ENCODE assay signal across 8 cellular contexts in genomic region chr6:43058511-43058910, GRCh38. TPM values are rescaled to one million over a fixed set of nuclear protein-coding genes. Genes with fewer than 3 reads are reported as not detected.
DNase-seq lines count a peak whose midpoint lies in the region; ATAC-seq and TF ChIP-seq lines count a peak whose summit lies in the region.

No MANE protein-coding gene starts in this region.

- dilution Hi-C loops in mammary epithelial cell (cut with HindIII; ENCODE audit: low sequenced_read_pairs), result no loop called here

- peak overlapping the region; percentile 80 for H3K27ac ChIP-seq in mammary epithelial cell (ENCODE audit: insufficient read depth, low read depth, low read length)
- peak overlapping the region; percentile 92 for H3K27ac ChIP-seq in muscle layer of duodenum (ENCODE audit: low read length)

- peak overlapping the region; percentile 93 for H3K9ac ChIP-seq in mammary epithelial cell (ENCODE audit: insufficient read depth, low read length)

- no peaks in the 10 kb centered on the region for H4K20me1 ChIP-seq in mammary epithelial cell (ENCODE audit: insufficient read depth, low read length)

- H3K4me3 ChIP-seq in AG09309 (ENCODE audit: control insufficient read depth, low read depth, low read length) (peak overlapping the region; percentile 94), mammary epithelial cell (replicated peaks in 1 of 3; ENCODE audit: insufficient read depth in 1 of 3, low read depth in 2 of 3, low read length in 3 of 3) (peak overlapping the region; percentile 86 to 95 (median 89)), muscle layer of duodenum (ENCODE audit: low read depth in 1 of 2, low read length in 2 of 2) (peak overlapping the region; percentile 80 to 98)
- H3K4me3 ChIP-seq in Jurkat, Clone E6-1 (ENCODE audit: low read length), result peak overlapping the region; percentile 96

- no peak for DNase-seq in AG09309 (ENCODE audit: low read depth)
- no peak for DNase-seq in Jurkat, Clone E6-1 (ENCODE audit: low read depth, low spot score)
- no peak for DNase-seq in mammary epithelial cell
- no peak for DNase-seq in NCI-H748 (lab: John Stamatoyannopoulos, UW; ENCODE audit: unreplicated experiment)
- no peak for DNase-seq in KBM-7

- H3K4me2 ChIP-seq in mammary epithelial cell (ENCODE audit: insufficient read depth, low read depth, low read length), result peak overlapping the region; percentile 92

- H3K79me2 ChIP-seq in mammary epithelial cell (ENCODE audit: insufficient read depth, low read length), result peaks cover 19% of the 10 kb centered on the region

- H3K36me3 ChIP-seq in mammary epithelial cell (ENCODE audit: insufficient read depth, low read length), result no peaks in the 10 kb centered on the region
- peaks cover 10 to 23% of the 10 kb centered on the region in 2 donors for H3K36me3 ChIP-seq in muscle layer of duodenum (ENCODE audit: control insufficient read depth in 1 of 2, insufficient read depth in 2 of 2, low read length in 2 of 2)

- H3K27me3 ChIP-seq in mammary epithelial cell (ENCODE audit: insufficient read depth, low read length) (no peaks in the 10 kb centered on the region), muscle layer of duodenum (ENCODE audit: low read depth, low read length) (no peaks in the 10 kb centered on the region)

- no peaks in the 10 kb centered on the region for H3K9me3 ChIP-seq in mammary epithelial cell (replicated peaks; ENCODE audit: insufficient read depth, low read length)
- no peaks in the 10 kb centered on the region for H3K9me3 ChIP-seq in muscle layer of duodenum (ENCODE audit: control insufficient read depth in 1 of 2, low read length in 2 of 2)

- no peak overlapping the region for H2AFZ ChIP-seq in mammary epithelial cell (ENCODE audit: low read depth, low read length)

- CTCF ChIA-PET in mammary epithelial cell (lab: Charles Lee; ENCODE audit: low non-redundant PET), result interaction anchor here (0.6 kb wide), 1 partner anchor 57 kb away, joined by 5 read pairs; no protein-coding TSS in a partner anchor

- H3K4me1 ChIP-seq in mammary epithelial cell (ENCODE audit: insufficient read depth, low read length) (peaks cover 24% of the 10 kb centered on the region), muscle layer of duodenum (ENCODE audit: control insufficient read depth in 1 of 2, insufficient read depth in 2 of 2, low read length in 2 of 2) (peaks cover 12 to 33% of the 10 kb centered on the region in 2 donors)

- in situ Hi-C loops in mammary epithelial cell (cut with MboI; ENCODE audit: low sequenced_read_pairs in 2 of 2), result no loop called here
- in situ Hi-C loops in KBM-7 (cut with MboI; ENCODE audit: low pct_unique_long_range_greater_than_20kb, low sequenced_read_pairs), result no loop called here

- WGBS in mammary epithelial cell (ENCODE audit: low coverage, missing lambda C conversion rate), result 73% methylated on average over 1 of the region's 1 CpG

- BruUV-seq in mammary epithelial cell (replicated peaks; lab: Mats Ljungman, UMichigan), result no TSS peak

- TF ChIP-seq CTCF in AG09309 (IDR thresholded peaks at IDR 0.05; ENCODE audit: control insufficient read depth, insufficient read depth, low read depth, low read length, missing control alignments), result no peak
- TF ChIP-seq CTCF in mammary epithelial cell (conservative IDR thresholded peaks at IDR 0.05 in 1 of 2, IDR thresholded peaks at IDR 0.05 in 1 of 2; ENCODE audit: extremely low read depth in 1 of 2, insufficient read depth in 1 of 2, low read depth in 1 of 2, low read length in 2 of 2), result no peak

- intact Hi-C loops in mammary epithelial cell (cut with micrococcal nuclease), result loop anchor here (2.0 kb wide), 2 partner anchors 44 to 158 kb away; partner anchors contain the start of gene KLHDC3

- ATAC-seq in GM21528 (IDR thresholded peaks at IDR 0.05; ENCODE audit: low FRiP score, unreplicated experiment) (no peak), HG02852 (IDR thresholded peaks at IDR 0.05; ENCODE audit: unreplicated experiment) (no peak)

RNA-seq across cellular contexts. Expression of gene MRPL2, which starts 0.7 kb away (rescaled TPM):
- polyA plus RNA-seq in Jurkat, Clone E6-1 (2012; ENCODE audit: insufficient read depth, insufficient read length), result 211 TPM
- total RNA-seq in mammary epithelial cell, result 10 to 100 TPM; 13.3 to 75.2 TPM
- polyA plus RNA-seq in mammary epithelial cell, result 41.3 TPM
- 26.7 TPM for polyA minus RNA-seq in mammary epithelial cell

RNA-seq across cellular contexts. Expression of gene KLC4, which starts 0.9 kb away (rescaled TPM):
- polyA plus RNA-seq in Jurkat, Clone E6-1 (2012; ENCODE audit: insufficient read depth, insufficient read length), result 26.2 TPM
- total RNA-seq in mammary epithelial cell, result 10 to 100 TPM; 17.5 to 20.2 TPM
- polyA plus RNA-seq in mammary epithelial cell, result 9.3 TPM
- polyA minus RNA-seq in mammary epithelial cell, result 1.9 TPM

RNA-seq across cellular contexts. Expression of gene CUL7, which starts 4.9 kb away (rescaled TPM):
- polyA plus RNA-seq in Jurkat, Clone E6-1 (2012; ENCODE audit: insufficient read depth, insufficient read length), result 21.5 TPM
- 10 to 100 TPM; 21.5 to 31.5 TPM for total RNA-seq in mammary epithelial cell
- 11.2 TPM for polyA plus RNA-seq in mammary epithelial cell
- polyA minus RNA-seq in mammary epithelial cell, result 29.0 TPM

RNA-seq across cellular contexts. Expression of gene PTK7, which starts 17.6 kb away (rescaled TPM):
- polyA plus RNA-seq in Jurkat, Clone E6-1 (2012; ENCODE audit: insufficient read depth, insufficient read length), result 42.2 TPM
- total RNA-seq in mammary epithelial cell, result 100 to 1,000 TPM; 141 to 277 TPM
- 124 TPM for polyA plus RNA-seq in mammary epithelial cell
- 118 TPM for polyA minus RNA-seq in mammary epithelial cell

RNA-seq across cellular contexts. Expression of gene RRP36, which starts 37.1 kb away (rescaled TPM):
- polyA plus RNA-seq in Jurkat, Clone E6-1 (2012; ENCODE audit: insufficient read depth, insufficient read length), result 79.8 TPM
- total RNA-seq in mammary epithelial cell, result 10 to 100 TPM; 61.0 to 85.0 TPM
- 82.8 TPM for polyA plus RNA-seq in mammary epithelial cell
- polyA minus RNA-seq in mammary epithelial cell, result 40.5 TPM
